ENCODE assay signal across 1 cellular context in genomic region chr19:19372656-19373416, GRCh38.
TF ChIP-seq lines count a peak whose summit lies in the region.

No MANE protein-coding gene starts in this region.

TF ChIP-seq in HepG2, 621 proteins besides CTCF, POLR2A, EP300 and RAD21 (continued from another document and continues in another):
- no peak for TF ChIP-seq ZNF281 (CRISPR knock-in tag; IDR thresholded peaks at IDR 0.05; ENCODE audit: borderline replicate concordance)
- TF ChIP-seq ZNF263 (CRISPR knock-in tag; IDR thresholded peaks at IDR 0.05), result peak; percentile 92
- peak; percentile 57 for TF ChIP-seq GABPA (IDR thresholded peaks at IDR 0.05; ENCODE audit: low read depth, low read length)
- peak; percentile 93 for TF ChIP-seq GABPA (CRISPR knock-in tag; IDR thresholded peaks at IDR 0.05; ENCODE audit: low read depth)
- no peak for TF ChIP-seq ZNF878 (CRISPR knock-in tag; IDR thresholded peaks at IDR 0.05)
- TF ChIP-seq, protein P1, sequence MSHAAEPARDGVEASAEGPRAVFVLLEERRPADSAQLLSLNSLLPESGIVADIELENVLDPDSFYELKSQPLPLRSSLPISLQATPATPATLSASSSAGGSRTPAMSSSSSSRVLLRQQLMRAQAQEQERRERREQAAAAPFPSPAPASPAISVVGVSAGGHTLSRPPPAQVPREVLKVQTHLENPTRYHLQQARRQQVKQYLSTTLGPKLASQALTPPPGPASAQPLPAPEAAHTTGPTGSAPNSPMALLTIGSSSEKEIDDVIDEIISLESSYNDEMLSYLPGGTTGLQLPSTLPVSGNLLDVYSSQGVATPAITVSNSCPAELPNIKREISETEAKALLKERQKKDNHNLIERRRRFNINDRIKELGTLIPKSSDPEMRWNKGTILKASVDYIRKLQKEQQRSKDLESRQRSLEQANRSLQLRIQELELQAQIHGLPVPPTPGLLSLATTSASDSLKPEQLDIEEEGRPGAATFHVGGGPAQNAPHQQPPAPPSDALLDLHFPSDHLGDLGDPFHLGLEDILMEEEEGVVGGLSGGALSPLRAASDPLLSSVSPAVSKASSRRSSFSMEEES (CRISPR knock-in tag; IDR thresholded peaks at IDR 0.05), result 0 out of 2 replicates have a peak, but pooled peaks have one; percentile 38
- no peak for TF ChIP-seq RERE (CRISPR knock-in tag; IDR thresholded peaks at IDR 0.05; ENCODE audit: low read depth)
- TF ChIP-seq IRX3 (CRISPR knock-in tag; IDR thresholded peaks at IDR 0.05; ENCODE audit: borderline replicate concordance, low read depth), result no peak
- TF ChIP-seq ZNF616 (CRISPR knock-in tag; IDR thresholded peaks at IDR 0.05; ENCODE audit: low read depth), result no peak
- TF ChIP-seq SMC3 (IDR thresholded peaks at IDR 0.05; ENCODE audit: low read length), result no peak
- peak; percentile 68 for TF ChIP-seq THAP11 (CRISPR knock-in tag; IDR thresholded peaks at IDR 0.05)
- TF ChIP-seq ZNF503 (CRISPR knock-in tag; IDR thresholded peaks at IDR 0.05), result no peak
- peak; percentile 40; the same call in 1 of the 2 replicates for TF ChIP-seq GATAD1 (CRISPR knock-in tag; IDR thresholded peaks at IDR 0.05)
- TF ChIP-seq ZNF251 (CRISPR knock-in tag; IDR thresholded peaks at IDR 0.05), result no peak
- peak; percentile 35; the same call in 1 of the 2 replicates for TF ChIP-seq FOXA3 (CRISPR knock-in tag; IDR thresholded peaks at IDR 0.05)
- TF ChIP-seq, protein P2, sequence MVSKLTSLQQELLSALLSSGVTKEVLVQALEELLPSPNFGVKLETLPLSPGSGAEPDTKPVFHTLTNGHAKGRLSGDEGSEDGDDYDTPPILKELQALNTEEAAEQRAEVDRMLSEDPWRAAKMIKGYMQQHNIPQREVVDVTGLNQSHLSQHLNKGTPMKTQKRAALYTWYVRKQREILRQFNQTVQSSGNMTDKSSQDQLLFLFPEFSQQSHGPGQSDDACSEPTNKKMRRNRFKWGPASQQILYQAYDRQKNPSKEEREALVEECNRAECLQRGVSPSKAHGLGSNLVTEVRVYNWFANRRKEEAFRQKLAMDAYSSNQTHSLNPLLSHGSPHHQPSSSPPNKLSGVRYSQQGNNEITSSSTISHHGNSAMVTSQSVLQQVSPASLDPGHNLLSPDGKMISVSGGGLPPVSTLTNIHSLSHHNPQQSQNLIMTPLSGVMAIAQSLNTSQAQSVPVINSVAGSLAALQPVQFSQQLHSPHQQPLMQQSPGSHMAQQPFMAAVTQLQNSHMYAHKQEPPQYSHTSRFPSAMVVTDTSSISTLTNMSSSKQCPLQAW (CRISPR knock-in tag; IDR thresholded peaks at IDR 0.05), result peak; percentile 43; the same call in 1 of the 2 replicates
- TF ChIP-seq ZFP1 (CRISPR knock-in tag; IDR thresholded peaks at IDR 0.05), result no peak
- TF ChIP-seq MED13 (CRISPR knock-in tag; IDR thresholded peaks at IDR 0.05), result no peak
- TF ChIP-seq ZNF772 (CRISPR knock-in tag; IDR thresholded peaks at IDR 0.05), result 0 out of 2 replicates have a peak, but pooled peaks have one; percentile 66
- TF ChIP-seq, protein P3, sequence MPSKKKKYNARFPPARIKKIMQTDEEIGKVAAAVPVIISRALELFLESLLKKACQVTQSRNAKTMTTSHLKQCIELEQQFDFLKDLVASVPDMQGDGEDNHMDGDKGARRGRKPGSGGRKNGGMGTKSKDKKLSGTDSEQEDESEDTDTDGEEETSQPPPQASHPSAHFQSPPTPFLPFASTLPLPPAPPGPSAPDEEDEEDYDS (CRISPR knock-in tag; IDR thresholded peaks at IDR 0.05), result peak; percentile 75
- TF ChIP-seq, protein P4, sequence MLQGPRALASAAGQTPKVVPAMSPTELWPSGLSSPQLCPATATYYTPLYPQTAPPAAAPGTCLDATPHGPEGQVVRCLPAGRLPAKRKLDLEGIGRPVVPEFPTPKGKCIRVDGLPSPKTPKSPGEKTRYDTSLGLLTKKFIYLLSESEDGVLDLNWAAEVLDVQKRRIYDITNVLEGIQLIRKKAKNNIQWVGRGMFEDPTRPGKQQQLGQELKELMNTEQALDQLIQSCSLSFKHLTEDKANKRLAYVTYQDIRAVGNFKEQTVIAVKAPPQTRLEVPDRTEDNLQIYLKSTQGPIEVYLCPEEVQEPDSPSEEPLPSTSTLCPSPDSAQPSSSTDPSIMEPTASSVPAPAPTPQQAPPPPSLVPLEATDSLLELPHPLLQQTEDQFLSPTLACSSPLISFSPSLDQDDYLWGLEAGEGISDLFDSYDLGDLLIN (CRISPR knock-in tag; IDR thresholded peaks at IDR 0.05; ENCODE audit: borderline replicate concordance), result no peak
- peak; percentile 48; the same call in 1 of the 2 replicates for TF ChIP-seq PHF8 (CRISPR knock-in tag; IDR thresholded peaks at IDR 0.05)
- peak; percentile 70; the same call in 1 of the 2 replicates for TF ChIP-seq SP5 (CRISPR knock-in tag; IDR thresholded peaks at IDR 0.05; ENCODE audit: borderline replicate concordance, low read depth)
- TF ChIP-seq KAT2B (IDR thresholded peaks at IDR 0.05; ENCODE audit: borderline replicate concordance, low read depth, low read length), result no peak
- TF ChIP-seq PHF20 (CRISPR knock-in tag; IDR thresholded peaks at IDR 0.05), result peak; percentile 67; the same call in 1 of the 2 replicates
- no peak for TF ChIP-seq SIX1 (CRISPR knock-in tag; IDR thresholded peaks at IDR 0.05; ENCODE audit: borderline replicate concordance)
- TF ChIP-seq ZSCAN20 (CRISPR knock-in tag; IDR thresholded peaks at IDR 0.05; ENCODE audit: borderline replicate concordance), result no peak
- TF ChIP-seq, protein P5, sequence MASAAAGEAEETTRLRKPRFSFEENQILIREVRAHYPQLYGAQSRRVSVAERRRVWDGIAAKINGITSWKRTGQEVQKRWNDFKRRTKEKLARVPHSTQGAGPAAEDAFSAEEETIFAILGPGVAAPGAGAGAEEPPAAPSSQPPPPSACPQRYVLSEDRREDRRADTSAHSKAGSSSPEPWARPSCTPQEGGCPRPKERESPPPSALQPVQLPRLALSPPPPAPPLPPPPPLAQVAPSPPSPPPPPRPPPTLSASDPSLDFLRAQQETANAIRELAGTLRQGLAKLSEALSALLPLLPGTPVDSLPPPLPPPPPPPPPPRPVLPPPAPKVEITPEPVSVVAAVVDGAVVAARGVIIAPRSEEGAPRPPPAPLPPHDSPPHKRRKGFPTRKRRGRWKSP (CRISPR knock-in tag; IDR thresholded peaks at IDR 0.05), result no peak
- peak; percentile 54 for TF ChIP-seq ELF1 (CRISPR knock-in tag; IDR thresholded peaks at IDR 0.05)
- TF ChIP-seq SMYD3 (CRISPR knock-in tag; IDR thresholded peaks at IDR 0.05), result no peak
- 0 out of 2 replicates have a peak, but pooled peaks have one; percentile 34 for TF ChIP-seq ZGPAT (CRISPR knock-in tag; IDR thresholded peaks at IDR 0.05)
- TF ChIP-seq AKAP8 (CRISPR knock-in tag; IDR thresholded peaks at IDR 0.05), result no peak
- peak; percentile 35; the same call in 1 of the 2 replicates for TF ChIP-seq ZBTB25 (CRISPR knock-in tag; IDR thresholded peaks at IDR 0.05)
- TF ChIP-seq CEBPG (CRISPR knock-in tag; IDR thresholded peaks at IDR 0.05), result peak; percentile 73
- no peak for TF ChIP-seq ZSCAN31 (CRISPR knock-in tag; IDR thresholded peaks at IDR 0.05; ENCODE audit: low read depth)
- TF ChIP-seq ATF1 (CRISPR knock-in tag; IDR thresholded peaks at IDR 0.05), result no peak
- peak; percentile 48; the same call in 1 of the 2 replicates for TF ChIP-seq NCOR1 (IDR thresholded peaks at IDR 0.05; ENCODE audit: borderline replicate concordance, low read length)
- 0 out of 2 replicates have a peak, but pooled peaks have one; percentile 21 for TF ChIP-seq ZNF691 (CRISPR knock-in tag; IDR thresholded peaks at IDR 0.05; ENCODE audit: borderline replicate concordance, low read depth)
- TF ChIP-seq GLI4 (CRISPR knock-in tag; IDR thresholded peaks at IDR 0.05; ENCODE audit: borderline replicate concordance), result 0 out of 2 replicates have a peak, but pooled peaks have one; percentile 76
- no peak for TF ChIP-seq ZNF577 (CRISPR knock-in tag; IDR thresholded peaks at IDR 0.05; ENCODE audit: borderline replicate concordance, low read depth)
- TF ChIP-seq ZNF564 (CRISPR knock-in tag; IDR thresholded peaks at IDR 0.05), result no peak
- peak; percentile 81 for TF ChIP-seq GABPB1 (CRISPR knock-in tag; IDR thresholded peaks at IDR 0.05)
